23 cellular contexts compared by ENCODE assay signal in genomic region chr17:67336859-67337258, GRCh38.
"Had no signal": no experiment of that assay in that cellular context is flagged by ENCODE, and none has a peak within 500 bp of the region (broad histone marks: within the 10 kb centered on the region; RNA-seq: fewer than 3 reads in every experiment).

No MANE protein-coding gene starts in this region.

- H3K4me3 Mint-ChIP-seq: activated B cell treated with CpG ODN at 0.5 μM for 24 hours; activated CD8-positive, alpha-beta T cell treated with anti-CD3 and anti-CD28 coated beads for 36 hours; activated T-cell treated with anti-CD3 and anti-CD28 coated beads, Interleukin-2, amount 50 U/mL, for 4 hours; activated T-helper 17 cell treated with anti-CD3 and anti-CD28 coated beads, Interleukin-2, amount 50 U/mL, for 72 hours; stimulated activated naive B cell treated with anti-CD40 and anti-IgM and Interleukin-4, amounts not matched to agents 10 μg/mL and 1 μg/mL and 100 μg/mL, for 72 hours had no signal

- H3K9me3 ChIP-seq: gastroesophageal sphincter, lower lobe of right lung, pancreas, prostate gland, suprapubic skin, tibial artery, upper lobe of right lung had no signal

- H2AFZ ChIP-seq: hepatocyte had no signal

- H3K27me3 ChIP-seq: brain microvascular endothelial cell, gastroesophageal sphincter, hepatocyte, pancreas, suprapubic skin, tibial artery, upper lobe of right lung had no signal

- H3K79me2 ChIP-seq: hepatocyte had no signal

- H3K9me3 Mint-ChIP-seq: activated B cell treated with CpG ODN at 0.5 μM for 24 hours; activated CD8-positive, alpha-beta T cell treated with anti-CD3 and anti-CD28 coated beads for 36 hours; activated T-cell treated with anti-CD3 and anti-CD28 coated beads, Interleukin-2, amount 50 U/mL, for 4 hours; activated T-helper 17 cell treated with anti-CD3 and anti-CD28 coated beads, Interleukin-2, amount 50 U/mL, for 72 hours; stimulated activated naive B cell treated with anti-CD40 and anti-IgM and Interleukin-4, amounts not matched to agents 10 μg/mL and 1 μg/mL and 100 μg/mL, for 72 hours had no signal

- H3K36me3 ChIP-seq: prostate gland had no signal

- DNase-seq: activated B cell treated with CpG ODN at 0.5 μM for 24 hours; activated CD4-positive, alpha-beta T cell treated with anti-CD3 and anti-CD28 coated beads, Interleukin-2, amount 50 U/mL, for 1 hour; activated CD8-positive, alpha-beta T cell treated with anti-CD3 and anti-CD28 coated beads for 36 hours; activated gamma-delta T cell treated with Interleukin-2 at 50 U/mL for 16 hours; activated naive CD4-positive, alpha-beta T cell treated with anti-CD3 and anti-CD28 coated beads, Interleukin-2, amount 50 U/mL, for 16 hours; activated T-cell treated with anti-CD3 and anti-CD28 coated beads, Interleukin-2, amount 50 U/mL, for 4 hours; amniotic stem cell; brain microvascular endothelial cell; caudate nucleus; left colon; lower lobe of right lung; pancreas; stimulated activated CD4-positive, alpha-beta T cell treated with anti-CD3 and anti-CD28 coated beads, Interleukin-1b, Interleukin-23, amount 100 ng/mL, for 48 hours; stimulated activated naive B cell treated with anti-CD40 and anti-IgM and Interleukin-4, amounts not matched to agents 10 μg/mL and 1 μg/mL and 100 μg/mL, for 72 hours; T-helper 2 cell; tibial artery; upper lobe of right lung had no signal

- H3K27ac Mint-ChIP-seq: activated B cell treated with CpG ODN at 0.5 μM for 24 hours; activated CD8-positive, alpha-beta T cell treated with anti-CD3 and anti-CD28 coated beads for 36 hours; activated T-helper 17 cell treated with anti-CD3 and anti-CD28 coated beads, Interleukin-2, amount 50 U/mL, for 72 hours; stimulated activated naive B cell treated with anti-CD40 and anti-IgM and Interleukin-4, amounts not matched to agents 10 μg/mL and 1 μg/mL and 100 μg/mL, for 72 hours had no signal

- H3K4me1 Mint-ChIP-seq: activated B cell treated with CpG ODN at 0.5 μM for 24 hours; activated T-helper 17 cell treated with anti-CD3 and anti-CD28 coated beads, Interleukin-2, amount 50 U/mL, for 72 hours had no signal

- H3K27me3 Mint-ChIP-seq: activated B cell treated with CpG ODN at 0.5 μM for 24 hours; activated CD8-positive, alpha-beta T cell treated with anti-CD3 and anti-CD28 coated beads for 36 hours; activated T-helper 17 cell treated with anti-CD3 and anti-CD28 coated beads, Interleukin-2, amount 50 U/mL, for 72 hours; stimulated activated naive B cell treated with anti-CD40 and anti-IgM and Interleukin-4, amounts not matched to agents 10 μg/mL and 1 μg/mL and 100 μg/mL, for 72 hours had no signal

- H3K27ac ChIP-seq: brain microvascular endothelial cell, gastroesophageal sphincter, hepatocyte, lower lobe of right lung, pancreas, prostate gland, suprapubic skin, tibial artery, upper lobe of right lung had no signal

- H3K4me3 ChIP-seq: gastroesophageal sphincter, hepatocyte, lower lobe of right lung, pancreas, prostate gland, smooth muscle cell, suprapubic skin, tibial artery, upper lobe of right lung had no signal

- H3K4me1 ChIP-seq: gastroesophageal sphincter, lower lobe of right lung, pancreas, prostate gland, suprapubic skin, tibial artery, upper lobe of right lung had no signal

- ATAC-seq: activated CD8-positive, alpha-beta T cell treated with anti-CD3 and anti-CD28 coated beads for 36 hours; activated T-helper 17 cell treated with anti-CD3 and anti-CD28 coated beads, Interleukin-2, amount 50 U/mL, for 72 hours; gastroesophageal sphincter; left colon; lower lobe of right lung; stimulated activated naive B cell treated with anti-CD40 and anti-IgM and Interleukin-4, amounts not matched to agents 10 μg/mL and 1 μg/mL and 100 μg/mL, for 72 hours; upper lobe of right lung had no signal

- H3K4me2 ChIP-seq: hepatocyte, smooth muscle cell had no signal
